ENCODE assay signal across 17 cellular contexts in the genomic region with DNA sequence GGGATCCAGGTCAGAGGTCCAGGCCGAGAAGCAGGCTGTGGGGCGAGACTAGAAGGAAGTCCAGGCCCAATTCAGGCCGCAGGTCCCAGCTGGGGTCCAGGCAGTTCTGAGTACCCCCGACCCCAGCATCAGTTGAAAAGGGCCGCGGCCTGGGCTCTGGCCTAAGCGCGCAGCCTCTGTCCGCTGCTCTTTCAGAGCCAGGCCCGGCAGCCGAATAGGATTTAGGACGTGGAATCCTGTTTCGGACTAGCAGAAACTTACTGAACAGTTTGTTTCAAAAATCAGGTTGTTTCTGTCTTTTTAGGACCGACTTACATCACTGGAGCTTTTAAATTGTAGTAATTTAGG. TPM values are rescaled to one million over a fixed set of nuclear protein-coding genes. Genes with fewer than 3 reads are reported as not detected.
DNase-seq lines count a peak whose midpoint lies in the region; ATAC-seq and TF ChIP-seq lines count a peak whose summit lies in the region.
"Had no signal": no experiment of that assay in that cellular context is flagged by ENCODE, and none has a peak within 500 bp of the region (broad histone marks: within the 10 kb centered on the region; RNA-seq: fewer than 3 reads in every experiment).

No MANE protein-coding gene starts in this region.

- no peak for ATAC-seq in GM18511 (IDR thresholded peaks at IDR 0.05; ENCODE audit: unreplicated experiment)
- ATAC-seq in esophagus mucosa, result no peak
- ATAC-seq: A549 had no signal

- H3K27me3 Mint-ChIP-seq in H9 (ENCODE audit: low read depth), result peaks cover 90% of the 10 kb centered on the region

- peaks cover 20 to 23% of the 10 kb centered on the region in 2 experiments for H3K4me1 Mint-ChIP-seq in H9

- no peak overlapping the region for H3K9ac ChIP-seq in H9 (ENCODE audit: extremely low read depth, insufficient read length, low read length)
- H3K9ac ChIP-seq in iPS-20b (ENCODE audit: low read depth, low read length), result no peak overlapping the region
- H3K9ac ChIP-seq: BLaER1 treated with 17β-estradiol and CSF1 and Interleukin-3, amounts not matched to agents 10 nM and 100 nM had no signal

- no peaks in the 10 kb centered on the region for H4K20me1 ChIP-seq in H9 (ENCODE audit: control insufficient read depth, insufficient read depth, insufficient read length)

- H3K4ac ChIP-seq in H9 (ENCODE audit: low read depth, low read length), result no peak overlapping the region

- no peak for TF ChIP-seq EP300 in ovary (IDR thresholded peaks at IDR 0.05)

- no peak overlapping the region for H4K5ac ChIP-seq in H9 (ENCODE audit: insufficient read length, low read depth, low read length)

- no peak overlapping the region for H2BK12ac ChIP-seq in H9 (ENCODE audit: insufficient read length, low read depth, low read length)

- no peak overlapping the region for H3T11ph ChIP-seq in H9 (ENCODE audit: low read length)

- H3K4me1 ChIP-seq in H9 (ENCODE audit: insufficient read depth, low read length) (no peaks in the 10 kb centered on the region), iPS-20b (ENCODE audit: insufficient read depth, low read length) (peaks cover 7% of the 10 kb centered on the region; the same call in 1 of the 2 replicates), ovary (ENCODE audit: insufficient read depth) (peaks cover 8% of the 10 kb centered on the region)
- H3K4me1 ChIP-seq: A549 had no signal

- H3K9me3 Mint-ChIP-seq in H9, result peaks cover 0 to 3% of the 10 kb centered on the region in 2 experiments; a peak in 3 of 5 replicates

- H3K4me3 ChIP-seq in iPS-20b (ENCODE audit: low read length) (peak overlapping the region; percentile 56; the same call in 1 of the 2 replicates), ovary (no peak overlapping the region)
- H3K4me3 ChIP-seq: A549; BLaER1 treated with 17β-estradiol and CSF1 and Interleukin-3, amounts not matched to agents 10 nM and 100 nM had no signal

- H4K91ac ChIP-seq in H9 (ENCODE audit: insufficient read length, low read depth, low read length), result no peak overlapping the region

- peak overlapping the region; percentile 65 for H3K4me2 ChIP-seq in H9 (ENCODE audit: insufficient read depth, insufficient read length, low read length)
- H3K4me2 ChIP-seq: A549; BLaER1 treated with 17β-estradiol and CSF1 and Interleukin-3, amounts not matched to agents 10 nM and 100 nM had no signal

- no peak overlapping the region for H2BK20ac ChIP-seq in H9 (ENCODE audit: low read depth, low read length, poor library complexity, severe bottlenecking)

- H3K27ac Mint-ChIP-seq in H9, result no peak overlapping the region

- no peak overlapping the region for H3K23ac ChIP-seq in H9 (ENCODE audit: insufficient read length, low read depth, low read length)

- H3K14ac ChIP-seq in H9 (ENCODE audit: insufficient read depth, low read length), result no peak overlapping the region

- H2AK5ac ChIP-seq in H9 (ENCODE audit: insufficient read length, low read length), result no peak overlapping the region

- WGBS in H9 (ENCODE audit: extremely low coverage, insufficient read length, low lambda C conversion rate), result no CpG with 5 or more reads among the region's 14 CpGs
- WGBS in ovary, 3 donors, result 62 to 81% (median 72%) methylated on average over 14 of the region's 14 CpGs

- H3K79me2 ChIP-seq in H9 (ENCODE audit: insufficient read depth, low read length), result no peaks in the 10 kb centered on the region

- H3K79me1 ChIP-seq in H9 (ENCODE audit: insufficient read depth, low read depth, low read length, poor library complexity, severe bottlenecking), result no peaks in the 10 kb centered on the region

- no peak overlapping the region for H4K8ac ChIP-seq in H9 (replicated peaks; ENCODE audit: insufficient read length, low read depth, low read length)

- H3K56ac ChIP-seq in H9 (ENCODE audit: insufficient read length, low read depth, low read length), result no peak overlapping the region

- intact Hi-C loops in ovary (cut with DNase I), result loop anchor here in 1 of 4 donors (5.0 kb wide), 1 partner anchor 1054 kb away; no protein-coding TSS in a partner anchor

- H2BK5ac ChIP-seq in H9 (ENCODE audit: insufficient read length, low read length), result no peak overlapping the region

- H3K4me3 Mint-ChIP-seq in H9, result no peak overlapping the region

- H3K23me2 ChIP-seq in H9 (ENCODE audit: insufficient read length, low read depth, low read length, poor library complexity, severe bottlenecking), result peaks cover 19% of the 10 kb centered on the region

- no peak for TF ChIP-seq CTCF in H9 (conservative IDR thresholded peaks at IDR 0.05)
- no peak for TF ChIP-seq CTCF in ovary (IDR thresholded peaks at IDR 0.05)

- H3K36me3 ChIP-seq in iPS-20b (ENCODE audit: insufficient read depth, low read depth, low read length) (no peaks in the 10 kb centered on the region), ovary (no peaks in the 10 kb centered on the region)

- TF ChIP-seq POLR2A in ovary (IDR thresholded peaks at IDR 0.05), result no peak

- no peak for DNase-seq in H9
- peak; percentile 60 for DNase-seq in ecto neural progenitor cell (ENCODE audit: low spot score)
- no peak for DNase-seq in ovary
- DNase-seq: HCEC 1CT; NCI-H1930; NCI-H446 treated with DMSO at 0.1 percent for 48 hours; NK-92 treated with Interleukin-12 subunit alpha and Interleukin-12 subunit beta, amount 100 ng/mL, for 24 hours; SHP77 treated with DMSO at 0.1 percent for 48 hours had no signal

- H3K27ac ChIP-seq in H9 (ENCODE audit: insufficient read length, low read depth, low read length) (no peak overlapping the region), iPS-20b (ENCODE audit: low read length) (no peak overlapping the region), temporal lobe (ENCODE audit: low read depth, low read length) (peak overlapping the region; percentile 48), ovary (no peak overlapping the region)
- H3K27ac ChIP-seq: A549; BLaER1 treated with 17β-estradiol and CSF1 and Interleukin-3, amounts not matched to agents 10 nM and 100 nM had no signal

- no peak overlapping the region for H2BK120ac ChIP-seq in H9 (ENCODE audit: low read depth, low read length, poor library complexity, severe bottlenecking)

- H3K27me3 ChIP-seq in H9 (ENCODE audit: insufficient read depth, low read length) (peaks cover 57% of the 10 kb centered on the region), iPS-20b (ENCODE audit: insufficient read depth, low read length) (peaks cover 99% of the 10 kb centered on the region), ovary (peaks cover 5% of the 10 kb centered on the region)

- no peak overlapping the region for H3K18ac ChIP-seq in H9 (ENCODE audit: insufficient read length, low read depth, low read length)

- no peak overlapping the region; the same call in 1 of the 2 replicates for H2BK15ac ChIP-seq in H9 (ENCODE audit: low read depth, low read length)

- H3K9me3 ChIP-seq in H9 (ENCODE audit: control insufficient read depth, low read depth, low read length), result no peaks in the 10 kb centered on the region
- H3K9me3 ChIP-seq in iPS-20b (ENCODE audit: insufficient read depth, low read depth, low read length), result no peaks in the 10 kb centered on the region; the same call in 1 of the 2 replicates
- H3K9me3 ChIP-seq in ovary, result peaks cover 0 to 11% of the 10 kb centered on the region in 2 donors
- H3K9me3 ChIP-seq: A549 had no signal

- no peaks in the 10 kb centered on the region for H3K36me3 Mint-ChIP-seq in H9 (ENCODE audit: insufficient read depth in 1 of 3, low read depth in 3 of 3)

- no peak overlapping the region for H2AFZ ChIP-seq in H9 (ENCODE audit: low read length)

RNA-seq across cellular contexts. Expression of a gene that starts 12.1 kb away (rescaled TPM):
- total RNA-seq in H9 (2021), result 0.24 TPM in 1 of 2 replicates, not detected in the other
- 95.6 TPM for total RNA-seq in temporal lobe
- total RNA-seq in ovary, result not detected
- not detected for polyA plus RNA-seq in ovary
- total RNA-seq in esophagus mucosa, result not detected
- total RNA-seq: Daoy, HT-29, LHCN-M2 had no signal

Comparison
In these comparisons a context has a peak if more than half of its experiments do, and no peak if none do; other contexts are left out.
1. RNA of a gene that starts 12.1 kb away (total RNA-seq): 95.6 TPM in temporal lobe (single experiment); 0.24 TPM in H9, not detected in ovary and not detected in esophagus mucosa (single experiment); every median in the first group is over 10 times any median in the second.